ENCODE assay signal across 16 cellular contexts in genomic region chr7:144481863-144482262, GRCh38.
A peak's percentile ranks its signal among the peaks of the same experiment; 100 is the strongest.
DNase-seq lines count a peak whose midpoint lies in the region; ATAC-seq and TF ChIP-seq lines count a peak whose summit lies in the region.
"Had no signal": no experiment of that assay in that cellular context is flagged by ENCODE, and none has a peak within 500 bp of the region (broad histone marks: within the 10 kb centered on the region; RNA-seq: fewer than 3 reads in every experiment).

No MANE protein-coding gene starts in this region.

- no peak overlapping the region for H3K27ac ChIP-seq in testis
- H3K27ac ChIP-seq: BLaER1, C4-2B, GM23248 had no signal

- no peaks in the 10 kb centered on the region for H3K27me3 ChIP-seq in testis
- H3K27me3 ChIP-seq: BLaER1 had no signal

- no peak for TF ChIP-seq CTCF in fibroblast of pulmonary artery (IDR thresholded peaks at IDR 0.05; ENCODE audit: low read length, missing control alignments)
- no peak for TF ChIP-seq CTCF in testis (IDR thresholded peaks at IDR 0.05)

- intact Hi-C loops in testis (cut with DNase I; ENCODE audit: low total_unique reads): no loop called here

- no peak overlapping the region for H3K4me3 ChIP-seq in fibroblast of pulmonary artery (replicated peaks; ENCODE audit: low read depth, low read length)
- H3K4me3 ChIP-seq in testis: no peak overlapping the region
- H3K4me3 ChIP-seq: BLaER1, GM23248 had no signal

- no peaks in the 10 kb centered on the region for H3K4me1 ChIP-seq in testis
- H3K4me1 ChIP-seq: BLaER1 had no signal

- no peak for TF ChIP-seq POLR2A in testis (IDR thresholded peaks at IDR 0.05)

- ATAC-seq in GM18867 (IDR thresholded peaks at IDR 0.05; ENCODE audit: unreplicated experiment): no peak

- 87 to 90% methylated on average over 2 of the region's 2 CpGs for WGBS in testis, 2 donors

- H3K36me3 ChIP-seq in testis (ENCODE audit: low read depth, missing control alignments): no peaks in the 10 kb centered on the region
- H3K36me3 ChIP-seq: BLaER1 had no signal

- DNase-seq in NCI-H69 (lab: John Stamatoyannopoulos, UW) (peak; percentile 37), NCI-H82 treated with DMSO at 0.1 percent for 48 hours (lab: John Stamatoyannopoulos, UW; ENCODE audit: unreplicated experiment) (peak; percentile 14), fibroblast of pulmonary artery (ENCODE audit: low read depth) (peak; percentile 10), retina (peak; percentile 13), activated gamma-delta T cell (lab: John Stamatoyannopoulos, UW) (no peak), testis (no peak)
- DNase-seq: Calu3; CD4-positive, CD25-positive, alpha-beta regulatory T cell; CD8-positive, alpha-beta memory T cell; DND-41; GM23248; H7; HCEC 1CT had no signal

- no peaks in the 10 kb centered on the region for H3K9me3 ChIP-seq in testis
- H3K9me3 ChIP-seq: BLaER1 had no signal

Comparison
In these comparisons a context has a peak if more than half of its experiments do, and no peak if none do; other contexts are left out.
1. DNase-seq: peak in NCI-H69 (single experiment), NCI-H82 treated with DMSO at 0.1 percent for 48 hours (single experiment), fibroblast of pulmonary artery (single experiment) and retina (single experiment); none in activated gamma-delta T cell (single experiment) and testis (single experiment).